22 cellular contexts compared by ENCODE assay signal in the genomic region with DNA sequence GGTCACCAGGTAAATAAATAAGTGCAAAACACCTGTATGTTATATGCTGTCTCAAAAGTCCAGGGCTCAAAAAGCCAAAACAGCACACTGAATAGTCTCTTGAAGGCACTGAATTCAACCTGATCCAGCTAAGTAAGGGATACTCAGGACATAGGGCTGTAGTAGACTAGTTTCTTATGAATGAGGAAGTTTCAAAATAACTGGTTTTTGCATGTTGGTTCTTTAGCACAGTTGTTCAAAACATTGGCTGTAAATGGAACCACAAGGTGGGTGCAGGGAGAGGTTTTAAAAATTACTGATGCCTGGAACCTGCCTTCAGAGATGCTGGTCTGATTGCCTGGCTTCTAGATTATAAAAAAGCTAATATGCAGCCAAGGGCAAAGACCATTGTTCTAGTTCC. TPM values are rescaled to one million over a fixed set of nuclear protein-coding genes. Genes with fewer than 3 reads are reported as not detected.
DNase-seq lines count a peak whose midpoint lies in the region; ATAC-seq and TF ChIP-seq lines count a peak whose summit lies in the region.
"Had no signal": no experiment of that assay in that cellular context is flagged by ENCODE, and none has a peak within 500 bp of the region (broad histone marks: within the 10 kb centered on the region; RNA-seq: fewer than 3 reads in every experiment).

No MANE protein-coding gene starts in this region.

- peak overlapping the region; percentile 57 for H3K4me2 ChIP-seq in Karpas-422 (ENCODE audit: low read depth, low read length, poor library complexity, severe bottlenecking)
- H3K4me2 ChIP-seq in smooth muscle cell: no peak overlapping the region
- H3K4me2 ChIP-seq: hepatocyte had no signal

- H3K4me1 ChIP-seq in Karpas-422 (ENCODE audit: low read length) (peaks cover 56% of the 10 kb centered on the region), smooth muscle cell (ENCODE audit: low read depth) (peaks cover 5% of the 10 kb centered on the region)
- H3K4me1 ChIP-seq: upper lobe of left lung had no signal

- H4K20me1 ChIP-seq in Karpas-422 (ENCODE audit: insufficient read depth, low read depth, low read length): 0 out of 2 replicates have a peak, but pooled peaks cover 4% of the 10 kb centered on the region
- H4K20me1 ChIP-seq in smooth muscle cell (ENCODE audit: low read depth): no peaks in the 10 kb centered on the region
- H4K20me1 ChIP-seq: BLaER1 treated with 17β-estradiol and CSF1 and Interleukin-3, amounts not matched to agents 10 nM and 100 nM had no signal

- peak; percentile 4 for DNase-seq in NOMO-1 treated with DMSO at 0.1 percent for 48 hours (lab: John Stamatoyannopoulos, UW; ENCODE audit: unreplicated experiment)
- DNase-seq in NOMO-1 treated with dmso at 0.1 percent for 144 hours (lab: John Stamatoyannopoulos, UW; ENCODE audit: unreplicated experiment): no peak
- peak; percentile 76 for DNase-seq in Karpas-422
- DNase-seq in smooth muscle cell (lab: John Stamatoyannopoulos, UW; ENCODE audit: unreplicated experiment): no peak
- no peak for DNase-seq in EL
- DNase-seq in WTC11 (ENCODE audit: low spot score): no peak
- DNase-seq in NCI-H1694 treated with DMSO at 0.1 percent for 48 hours (lab: John Stamatoyannopoulos, UW): no peak
- DNase-seq: 8988T, activated gamma-delta T cell, aorta, endodermal cell, kidney, NCI-H2029, NCI-H446, upper lobe of left lung had no signal

- H2AFZ ChIP-seq in Karpas-422 (ENCODE audit: low read length) (no peak overlapping the region), smooth muscle cell (ENCODE audit: low read depth) (no peak overlapping the region)
- H2AFZ ChIP-seq: hepatocyte had no signal

- H3K36me3 ChIP-seq in Karpas-422 (ENCODE audit: insufficient read depth, low read length) (peaks cover 9% of the 10 kb centered on the region; the same call in 1 of the 2 replicates), smooth muscle cell (ENCODE audit: low read depth) (no peaks in the 10 kb centered on the region)

- H3K27ac ChIP-seq in Karpas-422 (ENCODE audit: low read length): peak overlapping the region; percentile 44
- H3K27ac ChIP-seq in smooth muscle cell (ENCODE audit: low read depth): peak overlapping the region; percentile 97
- H3K27ac ChIP-seq: BLaER1 treated with 17β-estradiol and CSF1 and Interleukin-3, amounts not matched to agents 10 nM and 100 nM; hepatocyte; SJSA1 had no signal

- 0 out of 2 replicates have a peak, but pooled peaks cover 8% of the 10 kb centered on the region for H3K36me3 Mint-ChIP-seq in WTC11

- H3K9me2 ChIP-seq in Karpas-422 (replicated peaks; ENCODE audit: insufficient read depth, low read length): no peaks in the 10 kb centered on the region

- H3K4me3 ChIP-seq in Karpas-422 (ENCODE audit: low read length) (peak overlapping the region; percentile 25; the same call in 1 of the 2 replicates), smooth muscle cell (no peak overlapping the region)
- H3K4me3 ChIP-seq: BLaER1 treated with 17β-estradiol and CSF1 and Interleukin-3, amounts not matched to agents 10 nM and 100 nM; hepatocyte; SJSA1; upper lobe of left lung had no signal

- H3K9me3 ChIP-seq in Karpas-422 (ENCODE audit: low read length): no peaks in the 10 kb centered on the region
- H3K9me3 ChIP-seq in smooth muscle cell (replicated peaks; ENCODE audit: low read depth): no peaks in the 10 kb centered on the region
- H3K9me3 ChIP-seq: BLaER1 treated with 17β-estradiol and CSF1 and Interleukin-3, amounts not matched to agents 10 nM and 100 nM; SJSA1; upper lobe of left lung had no signal

- H3K4me1 Mint-ChIP-seq in WTC11: no peaks in the 10 kb centered on the region
- H3K4me1 Mint-ChIP-seq: endodermal cell had no signal

- ATAC-seq in GM21423 (IDR thresholded peaks at IDR 0.05; ENCODE audit: unreplicated experiment): peak; percentile 56
- ATAC-seq in WTC11: no peak

- POLR2A ChIA-PET in WTC11 (lab: Charles Lee): no interaction called here

- H3K27me3 ChIP-seq in Karpas-422 (ENCODE audit: low read length) (no peaks in the 10 kb centered on the region), smooth muscle cell (ENCODE audit: low read depth) (no peaks in the 10 kb centered on the region)
- H3K27me3 ChIP-seq: BLaER1 treated with 17β-estradiol and CSF1 and Interleukin-3, amounts not matched to agents 10 nM and 100 nM; hepatocyte; SJSA1; upper lobe of left lung had no signal

- no peak overlapping the region for H3K4me3 Mint-ChIP-seq in WTC11
- H3K4me3 Mint-ChIP-seq: endodermal cell; mesothelial cell of epicardium; stimulated activated naive CD8-positive, alpha-beta T cell treated with anti-CD3 and anti-CD28 coated beads, Interleukin-15, Interleukin-2, amounts not matched to agents 100 ng/mL and 50 ng/mL, for 24 hours; T-helper 2 cell treated with Interferon-gamma antibody and Interleukin-4, amounts not matched to agents 5 μg/mL and 100 μg/mL, for 36 hours had no signal

- H3K79me2 ChIP-seq in Karpas-422 (ENCODE audit: low read length) (peaks cover 3% of the 10 kb centered on the region; the same call in 1 of the 2 replicates), smooth muscle cell (ENCODE audit: low read depth) (no peaks in the 10 kb centered on the region)
- H3K79me2 ChIP-seq: hepatocyte had no signal

- CTCF ChIA-PET in WTC11 (lab: Charles Lee): no interaction called here

- H3K9ac ChIP-seq in Karpas-422 (ENCODE audit: low read length) (0 out of 2 replicates have a peak overlapping the region, but pooled peaks have one; percentile 3), smooth muscle cell (ENCODE audit: low read depth) (no peak overlapping the region)
- H3K9ac ChIP-seq: BLaER1 treated with 17β-estradiol and CSF1 and Interleukin-3, amounts not matched to agents 10 nM and 100 nM had no signal

- H3K9me3 Mint-ChIP-seq in WTC11: no peaks in the 10 kb centered on the region
- H3K9me3 Mint-ChIP-seq: endodermal cell; stimulated activated naive CD8-positive, alpha-beta T cell treated with anti-CD3 and anti-CD28 coated beads, Interleukin-15, Interleukin-2, amounts not matched to agents 100 ng/mL and 50 ng/mL, for 24 hours; T-helper 2 cell treated with Interferon-gamma antibody and Interleukin-4, amounts not matched to agents 5 μg/mL and 100 μg/mL, for 36 hours had no signal

- no peak for TF ChIP-seq CTCF in smooth muscle cell (IDR thresholded peaks at IDR 0.05; ENCODE audit: borderline replicate concordance, insufficient read depth, poor library complexity, severe bottlenecking)
- TF ChIP-seq CTCF in WTC11 (IDR thresholded peaks at IDR 0.05): no peak

- H3K27me3 Mint-ChIP-seq in WTC11 (ENCODE audit: low read depth): no peaks in the 10 kb centered on the region
- H3K27me3 Mint-ChIP-seq: stimulated activated naive CD8-positive, alpha-beta T cell treated with anti-CD3 and anti-CD28 coated beads, Interleukin-15, Interleukin-2, amounts not matched to agents 100 ng/mL and 50 ng/mL, for 24 hours had no signal

- peaks cover 18% of the 10 kb centered on the region for H3F3A ChIP-seq in smooth muscle cell (ENCODE audit: low read depth)

- no peak overlapping the region for H3K27ac Mint-ChIP-seq in WTC11
- H3K27ac Mint-ChIP-seq: endodermal cell; mesothelial cell of epicardium; stimulated activated naive CD8-positive, alpha-beta T cell treated with anti-CD3 and anti-CD28 coated beads, Interleukin-15, Interleukin-2, amounts not matched to agents 100 ng/mL and 50 ng/mL, for 24 hours; T-helper 2 cell treated with Interferon-gamma antibody and Interleukin-4, amounts not matched to agents 5 μg/mL and 100 μg/mL, for 36 hours had no signal

TF ChIP-seq in WTC11, 78 proteins besides CTCF, POLR2A, EP300 and RAD21 (continues in another document):
- TF ChIP-seq, protein P1, sequence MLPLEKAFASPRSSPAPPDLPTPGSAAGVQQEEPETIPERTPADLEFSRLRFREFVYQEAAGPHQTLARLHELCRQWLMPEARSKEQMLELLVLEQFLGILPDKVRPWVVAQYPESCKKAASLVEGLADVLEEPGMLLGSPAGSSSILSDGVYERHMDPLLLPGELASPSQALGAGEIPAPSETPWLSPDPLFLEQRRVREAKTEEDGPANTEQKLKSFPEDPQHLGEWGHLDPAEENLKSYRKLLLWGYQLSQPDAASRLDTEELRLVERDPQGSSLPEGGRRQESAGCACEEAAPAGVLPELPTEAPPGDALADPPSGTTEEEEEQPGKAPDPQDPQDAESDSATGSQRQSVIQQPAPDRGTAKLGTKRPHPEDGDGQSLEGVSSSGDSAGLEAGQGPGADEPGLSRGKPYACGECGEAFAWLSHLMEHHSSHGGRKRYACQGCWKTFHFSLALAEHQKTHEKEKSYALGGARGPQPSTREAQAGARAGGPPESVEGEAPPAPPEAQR (CRISPR knock-in tag; IDR thresholded peaks at IDR 0.05): no peak
- TF ChIP-seq GABPB1 (CRISPR knock-in tag; IDR thresholded peaks at IDR 0.05) (no peak), ZNF219 (CRISPR knock-in tag; IDR thresholded peaks at IDR 0.05; ENCODE audit: borderline replicate concordance) (no peak), SP1 (CRISPR knock-in tag; conservative IDR thresholded peaks at IDR 0.05) (no peak), ZNF671 (CRISPR knock-in tag; IDR thresholded peaks at IDR 0.05) (no peak), MXD4 (CRISPR knock-in tag; IDR thresholded peaks at IDR 0.05; ENCODE audit: borderline replicate concordance) (no peak), RELA (CRISPR knock-in tag; IDR thresholded peaks at IDR 0.05; ENCODE audit: borderline replicate concordance) (no peak), NR2C2 (CRISPR knock-in tag; IDR thresholded peaks at IDR 0.05) (no peak), NR1H2 (CRISPR knock-in tag; IDR thresholded peaks at IDR 0.05) (no peak), JUN (CRISPR knock-in tag; IDR thresholded peaks at IDR 0.05) (no peak), JAZF1 (CRISPR knock-in tag; IDR thresholded peaks at IDR 0.05) (no peak)
- TF ChIP-seq, protein P2, sequence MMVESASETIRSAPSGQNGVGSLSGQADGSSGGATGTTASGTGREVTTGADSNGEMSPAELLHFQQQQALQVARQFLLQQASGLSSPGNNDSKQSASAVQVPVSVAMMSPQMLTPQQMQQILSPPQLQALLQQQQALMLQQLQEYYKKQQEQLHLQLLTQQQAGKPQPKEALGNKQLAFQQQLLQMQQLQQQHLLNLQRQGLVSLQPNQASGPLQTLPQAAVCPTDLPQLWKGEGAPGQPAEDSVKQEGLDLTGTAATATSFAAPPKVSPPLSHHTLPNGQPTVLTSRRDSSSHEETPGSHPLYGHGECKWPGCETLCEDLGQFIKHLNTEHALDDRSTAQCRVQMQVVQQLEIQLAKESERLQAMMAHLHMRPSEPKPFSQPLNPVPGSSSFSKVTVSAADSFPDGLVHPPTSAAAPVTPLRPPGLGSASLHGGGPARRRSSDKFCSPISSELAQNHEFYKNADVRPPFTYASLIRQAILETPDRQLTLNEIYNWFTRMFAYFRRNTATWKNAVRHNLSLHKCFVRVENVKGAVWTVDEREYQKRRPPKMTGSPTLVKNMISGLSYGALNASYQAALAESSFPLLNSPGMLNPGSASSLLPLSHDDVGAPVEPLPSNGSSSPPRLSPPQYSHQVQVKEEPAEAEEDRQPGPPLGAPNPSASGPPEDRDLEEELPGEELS (CRISPR knock-in tag; IDR thresholded peaks at IDR 0.05): no peak

RNA-seq across cellular contexts. Expression of gene NDUFA12, which starts 34.1 kb away (rescaled TPM):
- total RNA-seq in Karpas-422 (2014; rRNA removed; shearing (Covaris generic); ENCODE audit: low replicate concordance): 150 and 188 TPM in 2 replicates
- total RNA-seq in smooth muscle cell (291 and 300 TPM in 2 replicates), WTC11 (2021) (87.3 to 102 TPM (median 97.0 TPM) in 3 replicates)
- polyA plus RNA-seq in smooth muscle cell: 236 and 257 TPM in 2 replicates

Comparison
In these comparisons a context has a peak if more than half of its experiments do, and no peak if none do; other contexts are left out.
1. DNase-seq: peak in NOMO-1 treated with DMSO at 0.1 percent for 48 hours (single experiment) and Karpas-422 (single experiment); none in NOMO-1 treated with dmso at 0.1 percent for 144 hours (single experiment), smooth muscle cell (single experiment), EL (single experiment), WTC11 (single experiment) and NCI-H1694 treated with DMSO at 0.1 percent for 48 hours (single experiment).